ENCODE assay signal across 8 cellular contexts in genomic region chr2:226031078-226031937, GRCh38.
DNase-seq lines count a peak whose midpoint lies in the region; ATAC-seq and TF ChIP-seq lines count a peak whose summit lies in the region.

No MANE protein-coding gene starts in this region.

- DNase-seq in AG10803 (ENCODE audit: low read depth) (peak; percentile 59), NCI-H1417 treated with DMSO at 0.1 percent for 48 hours (lab: John Stamatoyannopoulos, UW) (peak; percentile 60), WTC11 (ENCODE audit: low spot score) (peak; percentile 75), HUDEP-2 (lab: John Stamatoyannopoulos, UW; ENCODE audit: unreplicated experiment in 76 of 76) (no peak)
- DNase-seq in stimulated activated naive CD8-positive, alpha-beta T cell treated with anti-CD3 and anti-CD28 coated beads, Interleukin-15, Interleukin-2, amounts not matched to agents 100 U/mL and 50 U/mL, for 24 hours = peak; percentile 67

- ATAC-seq in GM21526 (IDR thresholded peaks at IDR 0.05; ENCODE audit: low FRiP score, unreplicated experiment) (peak; percentile 56), WTC11 (peak; percentile 96), esophagus mucosa (peak; percentile 69)
- peak; percentile 84 for ATAC-seq in stimulated activated naive CD8-positive, alpha-beta T cell treated with anti-CD3 and anti-CD28 coated beads, Interleukin-15, Interleukin-2, amounts not matched to agents 100 U/mL and 50 U/mL, for 24 hours

- H3K4me1 ChIP-seq in mononuclear cell (ENCODE audit: insufficient read depth, low read length) = peaks cover 17% of the 10 kb centered on the region

- POLR2A ChIA-PET in WTC11 (lab: Charles Lee) = interaction anchor here (0.7 to 2.0 kb wide), 2 partner anchors 14 to 769 kb away, joined by 3 to 7 read pairs; partner anchors contain the start of gene IRS1

- peak overlapping the region; percentile 95 for H3K27ac Mint-ChIP-seq in WTC11

- H3K27me3 ChIP-seq in mononuclear cell (ENCODE audit: insufficient read depth, low read length) = peaks cover 28% of the 10 kb centered on the region

- H3K4me1 Mint-ChIP-seq in WTC11 = peaks cover 26% of the 10 kb centered on the region

- H3K9me3 Mint-ChIP-seq in WTC11 = peaks cover 7% of the 10 kb centered on the region; the same call in 1 of the 2 replicates

- no peak for TF ChIP-seq CTCF in AG10803 (conservative IDR thresholded peaks at IDR 0.05; ENCODE audit: low read length)
- no peak for TF ChIP-seq CTCF in WTC11 (IDR thresholded peaks at IDR 0.05)

- peak overlapping the region; percentile 83 for H3K4me3 Mint-ChIP-seq in WTC11

- H3K27me3 Mint-ChIP-seq in WTC11 (ENCODE audit: low read depth) = no peaks in the 10 kb centered on the region

- CTCF ChIA-PET in WTC11 (lab: Charles Lee) = interaction anchor here (0.7 to 1.5 kb wide), 7 partner anchors 11 to 771 kb away, joined by 3 to 5 read pairs (median 3); no protein-coding TSS in a partner anchor

- no peaks in the 10 kb centered on the region for H3K36me3 Mint-ChIP-seq in WTC11

- no peaks in the 10 kb centered on the region for H3K9me3 ChIP-seq in mononuclear cell (ENCODE audit: low read depth, low read length)

- H3K4me3 ChIP-seq in AG10803 (ENCODE audit: low read length) (peak overlapping the region; percentile 68), mononuclear cell (ENCODE audit: low read length) (peak overlapping the region; percentile 35)

TF ChIP-seq in WTC11, 78 proteins besides CTCF, POLR2A, EP300 and RAD21:
- TF ChIP-seq TP53 (CRISPR knock-in tag; IDR thresholded peaks at IDR 0.05) (peak; percentile 76; the same call in 1 of the 2 replicates), SMAD4 (CRISPR knock-in tag; IDR thresholded peaks at IDR 0.05) (0 out of 2 replicates have a peak, but pooled peaks have one; percentile 29), ETV6 (CRISPR knock-in tag; IDR thresholded peaks at IDR 0.05) (peak; percentile 63; the same call in 1 of the 2 replicates), E2F5 (CRISPR knock-in tag; IDR thresholded peaks at IDR 0.05) (no peak), IRF2 (CRISPR knock-in tag; IDR thresholded peaks at IDR 0.05; ENCODE audit: borderline replicate concordance, low read depth) (no peak), ZNF423 (CRISPR knock-in tag; IDR thresholded peaks at IDR 0.05) (peak; percentile 87), GABPB1 (CRISPR knock-in tag; IDR thresholded peaks at IDR 0.05) (peak; percentile 61), ZBTB21 (CRISPR knock-in tag; IDR thresholded peaks at IDR 0.05; ENCODE audit: borderline replicate concordance) (0 out of 2 replicates have a peak, but pooled peaks have one; percentile 48), ZNF281 (CRISPR knock-in tag; IDR thresholded peaks at IDR 0.05) (peak; percentile 42; the same call in 1 of the 2 replicates), ELF4 (CRISPR knock-in tag; IDR thresholded peaks at IDR 0.05; ENCODE audit: low read depth) (no peak), SP1 (CRISPR knock-in tag; conservative IDR thresholded peaks at IDR 0.05) (peak; percentile 60; the same call in 1 of the 2 replicates)

Comparison
In these comparisons a context has a peak if more than half of its experiments do, and no peak if none do; other contexts are left out.
1. DNase-seq: peak in AG10803 (single experiment), NCI-H1417 treated with DMSO at 0.1 percent for 48 hours (single experiment), WTC11 (single experiment) and stimulated activated naive CD8-positive, alpha-beta T cell treated with anti-CD3 and anti-CD28 coated beads, Interleukin-15, Interleukin-2, amounts not matched to agents 100 U/mL and 50 U/mL, for 24 hours (single experiment); none in HUDEP-2 (0 of 76).
2. Peak in every context shown above with its lines, with median percentiles within 50 percentile points of each other: ATAC-seq.